19 cellular contexts compared by ENCODE assay signal in genomic region chr10:103550229-103550628, GRCh38. TPM values are rescaled to one million over a fixed set of nuclear protein-coding genes. Genes with fewer than 3 reads are reported as not detected.
DNase-seq lines count a peak whose midpoint lies in the region; ATAC-seq, FAIRE-seq and TF ChIP-seq lines count a peak whose summit lies in the region.
"Had no signal": no experiment of that assay in that cellular context is flagged by ENCODE, and none has a peak within 500 bp of the region (broad histone marks: within the 10 kb centered on the region; RNA-seq: fewer than 3 reads in every experiment).

No MANE protein-coding gene starts in this region.

- H3K4me3 ChIP-seq in gastrocnemius medialis: no peak overlapping the region
- H3K4me3 ChIP-seq: MG63, SJCRH30 had no signal

- peaks cover 36 to 43% of the 10 kb centered on the region in 2 donors for H3K4me1 ChIP-seq in gastrocnemius medialis

- TF ChIP-seq CTCF in D721Med (IDR thresholded peaks at IDR 0.05; ENCODE audit: insufficient read depth, missing control alignments) (no peak), VCaP (conservative IDR thresholded peaks at IDR 0.05) (no peak), gastrocnemius medialis (IDR thresholded peaks at IDR 0.05 in 4 of 5, conservative IDR thresholded peaks at IDR 0.05 in 1 of 5) (no peak)

- no peak for TF ChIP-seq POLR2A in gastrocnemius medialis (IDR thresholded peaks at IDR 0.05)

- no peaks in the 10 kb centered on the region for H3K27me3 ChIP-seq in gastrocnemius medialis
- H3K27me3 ChIP-seq: MG63, SJCRH30 had no signal

- no peak for FAIRE-seq in D721Med (lab: Jason Lieb, UNC)
- FAIRE-seq: GM12891 had no signal

- no peaks in the 10 kb centered on the region for H3K36me3 ChIP-seq in gastrocnemius medialis
- H3K36me3 ChIP-seq: MG63, SJCRH30 had no signal

- in situ Hi-C loops in gastrocnemius medialis (cut with MboI; ENCODE audit: low sequenced_read_pairs in 4 of 4): no loop called here

- H3K27ac ChIP-seq in VCaP: peak overlapping the region; percentile 48; the same call in 1 of the 2 replicates
- H3K27ac ChIP-seq in gastrocnemius medialis: peak overlapping the region; percentile 76 to 84 (median 82)
- H3K27ac ChIP-seq: SJCRH30 had no signal

- no peaks in the 10 kb centered on the region for H3K9me3 ChIP-seq in gastrocnemius medialis
- H3K9me3 ChIP-seq: MG63, SJCRH30 had no signal

- intact Hi-C loops in gastrocnemius medialis (cut with DNase I; ENCODE audit: low total_unique reads): no loop called here

- ATAC-seq in gastrocnemius medialis: no peak
- no peak for ATAC-seq in HG03460 (IDR thresholded peaks at IDR 0.05; ENCODE audit: unreplicated experiment)
- no peak for ATAC-seq in HG03108 (IDR thresholded peaks at IDR 0.05; ENCODE audit: unreplicated experiment)
- ATAC-seq: CD8-positive, alpha-beta T cell; PC-3 had no signal

- DNase-seq in 8988T (peak; percentile 3), D721Med (ENCODE audit: insufficient read length, low spot score) (peak; percentile 5), gastrocnemius medialis (peak in 1 of 2 donors; percentile 8), NCI-H526 treated with DMSO at 0.1 percent for 48 hours (lab: John Stamatoyannopoulos, UW) (no peak)
- DNase-seq: CD8-positive, alpha-beta T cell; GF-D8; GOT3; MG63; NCI-H1092 treated with DMSO at 0.1 percent for 48 hours; NCI-H1694 treated with DMSO at 0.1 percent for 48 hours; NCI-H226; NCI-H524 treated with DMSO at 0.1 percent for 48 hours; PC-3; SJCRH30; SW 1271 had no signal

RNA-seq across cellular contexts. Expression of gene NEURL1, which starts 56.7 kb away (rescaled TPM):
- 100 to 1,000 TPM in 2 of 4 donors, 10 to 100 TPM in 2; 67.6 to 147 (median 110) TPM for total RNA-seq in gastrocnemius medialis
